ENCODE assay signal across 8 cellular contexts in the genomic region with DNA sequence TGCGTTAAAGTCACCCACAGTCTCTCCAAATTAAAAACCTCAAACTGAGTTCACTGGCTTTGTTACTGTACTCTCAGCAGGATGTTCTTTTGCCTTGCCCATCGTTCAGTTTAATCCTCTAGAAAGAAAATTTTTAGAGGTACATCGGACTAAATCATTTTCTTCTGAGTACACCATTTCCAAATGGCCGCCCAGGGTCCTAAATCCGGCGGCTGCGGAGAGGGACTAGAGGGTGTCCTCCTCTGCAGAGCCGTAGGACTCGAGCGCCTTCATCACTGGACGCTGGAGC. TPM values are rescaled to one million over a fixed set of nuclear protein-coding genes. Genes with fewer than 3 reads are reported as not detected.
DNase-seq lines count a peak whose midpoint lies in the region; ATAC-seq and TF ChIP-seq lines count a peak whose summit lies in the region.

No MANE protein-coding gene starts in this region.

- POLR2A ChIA-PET in HCT116 (lab: Charles Lee), result no interaction called here
- POLR2A ChIA-PET in HEK293T (lab: Yijun Ruan, JAX), result no interaction called here

- TF ChIP-seq CTCF in HCT116 (IDR thresholded peaks at IDR 0.05 in 2 of 3, conservative IDR thresholded peaks at IDR 0.05 in 1 of 3; ENCODE audit: borderline replicate concordance in 1 of 3, insufficient read depth in 1 of 3, low read depth in 2 of 3, low read length in 2 of 3), result no peak
- TF ChIP-seq CTCF in brain microvascular endothelial cell (IDR thresholded peaks at IDR 0.05; ENCODE audit: low read depth, low read length, missing control alignments), result no peak
- TF ChIP-seq CTCF in lower lobe of right lung (IDR thresholded peaks at IDR 0.05), result no peak

- no peaks in the 10 kb centered on the region for H4K20me1 ChIP-seq in HCT116 (ENCODE audit: insufficient read depth)

- peak overlapping the region; percentile 49 for H3K9ac ChIP-seq in HCT116 (ENCODE audit: low read length)

- no peaks in the 10 kb centered on the region for H3K9me3 ChIP-seq in HCT116 (ENCODE audit: control insufficient read depth in 1 of 2, insufficient read depth in 1 of 2, low read depth in 1 of 2, low read length in 2 of 2)
- H3K9me3 ChIP-seq in lower lobe of right lung, result no peaks in the 10 kb centered on the region

- TF ChIP-seq RAD21 in HCT116 (IDR thresholded peaks at IDR 0.05; ENCODE audit: low read depth), result no peak

- no TSS peak for BruUV-seq in HCT116 (replicated peaks; lab: Mats Ljungman, UMichigan)

- TF ChIP-seq POLR2A in HCT116 (IDR thresholded peaks at IDR 0.05; ENCODE audit: borderline replicate concordance, extremely low read depth, insufficient read depth, insufficient read length), result no peak

- H2AFZ ChIP-seq in HCT116 (ENCODE audit: low read depth, low read length, poor library complexity, severe bottlenecking), result peak overlapping the region; percentile 55

- RAD21 ChIA-PET in HCT116 (lab: Charles Lee; ENCODE audit: low non-redundant PET in 1 of 2, low total read pairs in 2 of 2, uncharacterized antibody in 2 of 2, unreplicated experiment in 2 of 2), result no interaction called here

- DNase-seq in AG08395 (ENCODE audit: low spot score), result peak; percentile 26
- no peak for DNase-seq in HCT116 (ENCODE audit: low read depth, low spot score)
- DNase-seq in brain microvascular endothelial cell, result no peak
- no peak for DNase-seq in lower lobe of right lung
- no peak for DNase-seq in HEK293T (ENCODE audit: extremely low spot score)
- no peak for DNase-seq in activated CD8-positive, alpha-beta memory T cell treated with anti-CD3 and anti-CD28 coated beads, Interleukin-2, amount 50 U/mL, for 4 hours
- DNase-seq in RKO (ENCODE audit: low spot score), result no peak

- H3K4me2 ChIP-seq in HCT116 (ENCODE audit: low read length), result peak overlapping the region; percentile 76

- no peaks in the 10 kb centered on the region for H3K9me2 ChIP-seq in HCT116 (ENCODE audit: insufficient read depth)

- H3K4me3 ChIP-seq in HCT116 (replicated peaks in 1 of 2; ENCODE audit: low read depth in 1 of 2, low read length in 2 of 2), result peak overlapping the region; percentile 45 to 63
- H3K4me3 ChIP-seq in brain microvascular endothelial cell (ENCODE audit: low read depth, low read length), result peak overlapping the region; percentile 84
- H3K4me3 ChIP-seq in lower lobe of right lung, result peak overlapping the region; percentile 71

- H3K4me1 ChIP-seq in HCT116 (ENCODE audit: control insufficient read depth in 1 of 2, insufficient read depth in 2 of 2, low read length in 2 of 2), result peaks cover 0 to 3% of the 10 kb centered on the region in 2 experiments; a peak in 1 of 4 replicates
- peaks cover 8% of the 10 kb centered on the region for H3K4me1 ChIP-seq in lower lobe of right lung

- H3K27me3 ChIP-seq in HCT116 (ENCODE audit: insufficient read depth, low read length), result no peaks in the 10 kb centered on the region; the same call in 1 of the 2 replicates
- H3K27me3 ChIP-seq in brain microvascular endothelial cell (replicated peaks), result no peaks in the 10 kb centered on the region
- no peaks in the 10 kb centered on the region for H3K27me3 ChIP-seq in lower lobe of right lung (ENCODE audit: low read depth)

- CTCF ChIA-PET in HCT116 (lab: Charles Lee), result no interaction called here
- CTCF ChIA-PET in HEK293T (lab: Yijun Ruan, JAX), result no interaction called here

- H3K79me2 ChIP-seq in HCT116 (ENCODE audit: insufficient read depth, low read length), result no peaks in the 10 kb centered on the region

- intact Hi-C loops in HCT116 (cut with micrococcal nuclease) (no loop called here), lower lobe of right lung (cut with DNase I) (no loop called here)

- ATAC-seq in HCT116, result no peak
- no peak for ATAC-seq in lower lobe of right lung
- no peak for ATAC-seq in HG02852 (IDR thresholded peaks at IDR 0.05; ENCODE audit: unreplicated experiment)

- in situ Hi-C loops in brain microvascular endothelial cell (cut with HindIII; ENCODE audit: low pct_ligation_motif_present, low sequenced_read_pairs), result no loop called here

- peak overlapping the region; percentile 39 for H3K27ac ChIP-seq in HCT116 (ENCODE audit: low read depth, low read length)
- H3K27ac ChIP-seq in brain microvascular endothelial cell, result no peak overlapping the region
- peak overlapping the region; percentile 84 for H3K27ac ChIP-seq in lower lobe of right lung

- H3K36me3 ChIP-seq in HCT116 (ENCODE audit: control insufficient read depth in 1 of 2, insufficient read depth in 2 of 2, low read length in 2 of 2) (no peaks in the 10 kb centered on the region), brain microvascular endothelial cell (replicated peaks) (no peaks in the 10 kb centered on the region), lower lobe of right lung (no peaks in the 10 kb centered on the region)

TF ChIP-seq in HCT116, 20 proteins besides CTCF, POLR2A, EP300 and RAD21:
- TF ChIP-seq SIN3A (IDR thresholded peaks at IDR 0.05; ENCODE audit: low read depth) (no peak), ELF1 (IDR thresholded peaks at IDR 0.05; ENCODE audit: borderline replicate concordance, low read depth) (no peak), ZFX (IDR thresholded peaks at IDR 0.05) (no peak), SP1 (IDR thresholded peaks at IDR 0.05; ENCODE audit: low read depth) (no peak), ATF3 (IDR thresholded peaks at IDR 0.05) (no peak), POLR2AphosphoS5 (IDR thresholded peaks at IDR 0.05; ENCODE audit: low read depth, low read length) (no peak), FOSL1 (IDR thresholded peaks at IDR 0.05; ENCODE audit: low read depth) (no peak), YY1 (IDR thresholded peaks at IDR 0.05; ENCODE audit: extremely low read depth, insufficient replicate concordance, low read depth, low read length) (no peak), EZH2phosphoT487 (IDR thresholded peaks at IDR 0.05; ENCODE audit: borderline replicate concordance) (no peak), CEBPB (IDR thresholded peaks at IDR 0.05; ENCODE audit: low read depth) (no peak)
- TF ChIP-seq, protein P1, sequence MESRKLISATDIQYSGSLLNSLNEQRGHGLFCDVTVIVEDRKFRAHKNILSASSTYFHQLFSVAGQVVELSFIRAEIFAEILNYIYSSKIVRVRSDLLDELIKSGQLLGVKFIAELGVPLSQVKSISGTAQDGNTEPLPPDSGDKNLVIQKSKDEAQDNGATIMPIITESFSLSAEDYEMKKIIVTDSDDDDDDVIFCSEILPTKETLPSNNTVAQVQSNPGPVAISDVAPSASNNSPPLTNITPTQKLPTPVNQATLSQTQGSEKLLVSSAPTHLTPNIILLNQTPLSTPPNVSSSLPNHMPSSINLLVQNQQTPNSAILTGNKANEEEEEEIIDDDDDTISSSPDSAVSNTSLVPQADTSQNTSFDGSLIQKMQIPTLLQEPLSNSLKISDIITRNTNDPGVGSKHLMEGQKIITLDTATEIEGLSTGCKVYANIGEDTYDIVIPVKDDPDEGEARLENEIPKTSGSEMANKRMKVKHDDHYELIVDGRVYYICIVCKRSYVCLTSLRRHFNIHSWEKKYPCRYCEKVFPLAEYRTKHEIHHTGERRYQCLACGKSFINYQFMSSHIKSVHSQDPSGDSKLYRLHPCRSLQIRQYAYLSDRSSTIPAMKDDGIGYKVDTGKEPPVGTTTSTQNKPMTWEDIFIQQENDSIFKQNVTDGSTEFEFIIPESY (IDR thresholded peaks at IDR 0.05; ENCODE audit: extremely low read depth, insufficient replicate concordance, low read length), result no peak

TF ChIP-seq in HEK293T, 16 proteins besides CTCF, POLR2A, EP300 and RAD21:
- TF ChIP-seq L3MBTL2 (conservative IDR thresholded peaks at IDR 0.05) (no peak), BHLHE40 (IDR thresholded peaks at IDR 0.05; ENCODE audit: borderline replicate concordance) (no peak), ELF4 (IDR thresholded peaks at IDR 0.05) (no peak), ZNF384 (IDR thresholded peaks at IDR 0.05) (no peak), NFRKB (IDR thresholded peaks at IDR 0.05) (no peak), FOXK2 (IDR thresholded peaks at IDR 0.05) (no peak), CTBP1 (IDR thresholded peaks at IDR 0.05; ENCODE audit: borderline replicate concordance) (no peak), HDGF (IDR thresholded peaks at IDR 0.05; ENCODE audit: borderline replicate concordance) (no peak), FOXM1 (IDR thresholded peaks at IDR 0.05; ENCODE audit: borderline replicate concordance) (no peak), FOXA1 (IDR thresholded peaks at IDR 0.05) (no peak), LEF1 (IDR thresholded peaks at IDR 0.05; ENCODE audit: borderline replicate concordance) (no peak), ARNT (IDR thresholded peaks at IDR 0.05) (no peak), SP1 (IDR thresholded peaks at IDR 0.05) (no peak), SUZ12 (IDR thresholded peaks at IDR 0.05) (no peak), TARDBP (IDR thresholded peaks at IDR 0.05) (no peak)
- TF ChIP-seq, protein P2, sequence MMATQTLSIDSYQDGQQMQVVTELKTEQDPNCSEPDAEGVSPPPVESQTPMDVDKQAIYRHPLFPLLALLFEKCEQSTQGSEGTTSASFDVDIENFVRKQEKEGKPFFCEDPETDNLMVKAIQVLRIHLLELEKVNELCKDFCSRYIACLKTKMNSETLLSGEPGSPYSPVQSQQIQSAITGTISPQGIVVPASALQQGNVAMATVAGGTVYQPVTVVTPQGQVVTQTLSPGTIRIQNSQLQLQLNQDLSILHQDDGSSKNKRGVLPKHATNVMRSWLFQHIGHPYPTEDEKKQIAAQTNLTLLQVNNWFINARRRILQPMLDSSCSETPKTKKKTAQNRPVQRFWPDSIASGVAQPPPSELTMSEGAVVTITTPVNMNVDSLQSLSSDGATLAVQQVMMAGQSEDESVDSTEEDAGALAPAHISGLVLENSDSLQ (IDR thresholded peaks at IDR 0.05), result no peak

RNA-seq across cellular contexts. Expression of gene LIN7A, which starts 1.4 kb away (rescaled TPM):
- total RNA-seq in HCT116 (2021; ENCODE audit: unreplicated experiment) (1.5 TPM), lower lobe of right lung (14.6 TPM)
- polyA plus RNA-seq in HCT116 (2012), result 1.5 and 1.8 TPM in 2 replicates
